Comparison of ENCODE assay signal across 10 cellular contexts in the genomic region with DNA sequence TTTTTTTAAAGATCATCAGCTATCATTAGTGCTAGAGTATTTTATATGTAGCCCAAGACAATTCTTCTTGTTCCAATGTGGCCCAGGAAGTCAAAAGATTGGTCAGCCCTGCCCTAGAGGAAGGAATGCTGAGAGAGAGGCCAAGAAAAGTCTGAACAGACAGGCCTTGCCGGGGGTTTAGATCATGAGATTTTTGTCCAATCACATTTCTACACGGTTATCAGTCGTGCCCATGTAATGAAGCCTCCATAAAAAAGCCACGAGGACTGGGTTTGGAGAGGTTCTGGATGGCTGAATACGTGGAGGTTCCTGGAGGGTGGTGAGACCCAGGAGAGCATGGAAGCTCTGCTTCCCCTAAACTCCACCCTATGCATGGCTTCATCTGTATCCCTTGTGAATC. TPM values are rescaled to one million over a fixed set of nuclear protein-coding genes. Genes with fewer than 3 reads are reported as not detected.
DNase-seq lines count a peak whose midpoint lies in the region; ATAC-seq, FAIRE-seq and TF ChIP-seq lines count a peak whose summit lies in the region.
"Had no signal": no experiment of that assay in that cellular context is flagged by ENCODE, and none has a peak within 500 bp of the region (broad histone marks: within the 10 kb centered on the region; RNA-seq: fewer than 3 reads in every experiment).

No MANE protein-coding gene starts in this region.

- H3K27me3 ChIP-seq in Panc1 (ENCODE audit: control insufficient read depth, insufficient read depth, low read length) (no peaks in the 10 kb centered on the region), bronchial epithelial cell (ENCODE audit: control insufficient read depth, insufficient read depth, low read length) (no peaks in the 10 kb centered on the region)
- H3K27me3 ChIP-seq: suprapubic skin had no signal

- CTCF ChIA-PET in Panc1 (lab: Charles Lee), result no interaction called here

- H3K36me3 ChIP-seq in Panc1 (ENCODE audit: control insufficient read depth, insufficient read depth, low read length), result no peaks in the 10 kb centered on the region
- H3K36me3 ChIP-seq in bronchial epithelial cell (ENCODE audit: control insufficient read depth, insufficient read depth, low read length), result no peaks in the 10 kb centered on the region
- H3K36me3 ChIP-seq: suprapubic skin had no signal

- no peaks in the 10 kb centered on the region for H3K36me3 Mint-ChIP-seq in osteocyte (ENCODE audit: unreplicated experiment)
- H3K36me3 Mint-ChIP-seq: immature natural killer cell had no signal

- H3K27me3 Mint-ChIP-seq in osteocyte (ENCODE audit: unreplicated experiment), result no peaks in the 10 kb centered on the region

- no peaks in the 10 kb centered on the region for H3K9me3 Mint-ChIP-seq in osteocyte (ENCODE audit: unreplicated experiment)
- H3K9me3 Mint-ChIP-seq: immature natural killer cell had no signal

- no peak overlapping the region for H3K4me3 Mint-ChIP-seq in osteocyte (ENCODE audit: unreplicated experiment)
- H3K4me3 Mint-ChIP-seq: dendritic cell treated with granulocyte-macrophage colony-stimulating factor and Interleukin-4, amounts not matched to agents 40 ng/mL and 50 ng/mL, for 4 days; immature natural killer cell had no signal

- intact Hi-C loops in Panc1 (cut with micrococcal nuclease; ENCODE audit: unreplicated experiment), result no loop called here

- DNase-seq in EH (ENCODE audit: low read depth) (peak; percentile 79), Panc1 (ENCODE audit: low read depth, low spot score) (no peak), bronchial epithelial cell (ENCODE audit: low read depth) (peak; percentile 41), osteocyte (ENCODE audit: extremely low spot score, unreplicated experiment) (no peak), NCI-H2107 (lab: John Stamatoyannopoulos, UW) (no peak), NCI-H146 (lab: John Stamatoyannopoulos, UW) (no peak), NCI-H2171 (lab: John Stamatoyannopoulos, UW) (no peak)
- DNase-seq: immature natural killer cell had no signal

- no peak for TF ChIP-seq CTCF in Panc1 (IDR thresholded peaks at IDR 0.05)
- peak; percentile 20 for TF ChIP-seq CTCF in bronchial epithelial cell (IDR thresholded peaks at IDR 0.05; ENCODE audit: insufficient read depth, low read length, severe bottlenecking)
- TF ChIP-seq CTCF in osteocyte (IDR thresholded peaks at IDR 0.05), result no peak

- no peak for ATAC-seq in Panc1

- H3K4me3 ChIP-seq in Panc1 (ENCODE audit: low read depth in 2 of 2, low read length in 2 of 2), result no peak overlapping the region
- H3K4me3 ChIP-seq in bronchial epithelial cell (ENCODE audit: low read depth, low read length), result no peak overlapping the region
- H3K4me3 ChIP-seq: suprapubic skin had no signal

- peak overlapping the region; percentile 59 for H3K27ac Mint-ChIP-seq in osteocyte (ENCODE audit: unreplicated experiment)
- H3K27ac Mint-ChIP-seq: dendritic cell treated with granulocyte-macrophage colony-stimulating factor and Interleukin-4, amounts not matched to agents 40 ng/mL and 50 ng/mL, for 4 days; immature natural killer cell had no signal

- BruUV-seq in Panc1 (replicated peaks; lab: Mats Ljungman, UMichigan), result no TSS peak

- H3K27ac ChIP-seq in Panc1 (ENCODE audit: low read length), result peak overlapping the region; percentile 93

- H3K4me1 Mint-ChIP-seq in osteocyte (ENCODE audit: unreplicated experiment), result peaks cover 41% of the 10 kb centered on the region

- no peak for FAIRE-seq in bronchial epithelial cell (lab: Jason Lieb, UNC)

- H3K4me1 ChIP-seq in Panc1 (ENCODE audit: control insufficient read depth, insufficient read depth, low read length), result peaks cover 40% of the 10 kb centered on the region

- in situ Hi-C loops in Panc1 (cut with HindIII; ENCODE audit: low pct_unique_long_range_greater_than_20kb, low sequenced_read_pairs), result no loop called here

- POLR2A ChIA-PET in Panc1 (lab: Charles Lee), result no interaction called here

- H3K9me3 ChIP-seq in Panc1 (ENCODE audit: control insufficient read depth, insufficient read depth, low read depth, low read length), result no peaks in the 10 kb centered on the region
- H3K9me3 ChIP-seq: suprapubic skin had no signal

RNA-seq across cellular contexts. Expression of gene ENO1, which starts 24.3 kb away (rescaled TPM):
- 2,480 TPM for total RNA-seq in Panc1 (2021; ENCODE audit: unreplicated experiment)
- polyA plus RNA-seq in Panc1 (2012; ENCODE audit: insufficient read length), result 3,248 TPM
- 981 and 1,539 TPM in 2 replicates for total RNA-seq in bronchial epithelial cell
- total RNA-seq in osteocyte, result 744 and 748 TPM in 2 replicates

RNA-seq across cellular contexts. Expression of gene CA6, which starts 42.9 kb away (rescaled TPM):
- total RNA-seq in Panc1 (2021; ENCODE audit: unreplicated experiment) (not detected), bronchial epithelial cell (not detected in 2 replicates), osteocyte (not detected in 2 replicates)
- polyA plus RNA-seq in Panc1 (2012; ENCODE audit: insufficient read length), result 0.15 TPM
- polyA plus RNA-seq: immature natural killer cell had no signal

Comparison
In these comparisons a context has a peak if more than half of its experiments do, and no peak if none do; other contexts are left out.
1. DNase-seq: peak in EH (single experiment) and bronchial epithelial cell (single experiment); none in Panc1 (single experiment), osteocyte (single experiment), NCI-H2107 (single experiment), NCI-H146 (single experiment) and NCI-H2171 (single experiment).